ENCODE assay signal across 11 cellular contexts in genomic region chr20:36644032-36644712, GRCh38. TPM values are rescaled to one million over a fixed set of nuclear protein-coding genes. Genes with fewer than 3 reads are reported as not detected.
DNase-seq lines count a peak whose midpoint lies in the region; ATAC-seq and TF ChIP-seq lines count a peak whose summit lies in the region.
"Had no signal": no experiment of that assay in that cellular context is flagged by ENCODE, and none has a peak within 500 bp of the region (broad histone marks: within the 10 kb centered on the region; RNA-seq: fewer than 3 reads in every experiment).

No MANE protein-coding gene starts in this region.

- H3K4me3 ChIP-seq in upper lobe of left lung (peak overlapping the region in 3 of 4 donors; percentile 7 to 26 (median 16)), H7 (ENCODE audit: insufficient read depth, low read depth, low read length) (no peak overlapping the region)

- 56 to 83% methylated on average over 1 to 5 of the region's 5 CpGs for WGBS in upper lobe of left lung, 2 donors

- TF ChIP-seq EP300 in upper lobe of left lung (IDR thresholded peaks at IDR 0.05) = no peak

- ATAC-seq in upper lobe of left lung (ENCODE audit: low FRiP score in 2 of 2) = peak in 1 of 2 donors; percentile 16
- ATAC-seq: left ventricle myocardium superior had no signal

- CTCF ChIA-PET in activated naive CD4-positive, alpha-beta T cell treated with anti-CD3 and anti-CD28 coated beads for 36 hours (lab: Charles Lee) = interaction anchor here (0.6 to 2.1 kb wide), 10 partner anchors 11 to 191 kb away, joined by 3 to 8 read pairs (median 4); partner anchors contain the start of gene DSN1

- peak overlapping the region; percentile 97 for H3K4me3 Mint-ChIP-seq in activated naive CD4-positive, alpha-beta T cell treated with anti-CD3 and anti-CD28 coated beads for 36 hours
- peak overlapping the region in 1 of 2 donors; percentile 60 for H3K4me3 Mint-ChIP-seq in CD14-positive monocyte

- no peak overlapping the region for H3K27ac ChIP-seq in upper lobe of left lung

- H3K36me3 Mint-ChIP-seq in activated naive CD4-positive, alpha-beta T cell treated with anti-CD3 and anti-CD28 coated beads for 36 hours (ENCODE audit: low read depth) = peaks cover 34% of the 10 kb centered on the region
- no peaks in the 10 kb centered on the region for H3K36me3 Mint-ChIP-seq in CD14-positive monocyte

- no peak for TF ChIP-seq CTCF in upper lobe of left lung (IDR thresholded peaks at IDR 0.05)
- TF ChIP-seq CTCF in CD14-positive monocyte (IDR thresholded peaks at IDR 0.05) = no peak

- H3K36me3 ChIP-seq in upper lobe of left lung (no peaks in the 10 kb centered on the region), H7 (replicated peaks; ENCODE audit: control insufficient read depth, insufficient read depth, low read length) (no peaks in the 10 kb centered on the region)

- TF ChIP-seq POLR2A in upper lobe of left lung (IDR thresholded peaks at IDR 0.05) = peak in 1 of 4 donors; percentile 19

- peaks cover 45% of the 10 kb centered on the region for H3K4me1 Mint-ChIP-seq in activated naive CD4-positive, alpha-beta T cell treated with anti-CD3 and anti-CD28 coated beads for 36 hours (ENCODE audit: low read depth)
- H3K4me1 Mint-ChIP-seq in CD14-positive monocyte = peaks cover 15% of the 10 kb centered on the region

- intact Hi-C loops in activated naive CD4-positive, alpha-beta T cell treated with anti-CD3 and anti-CD28 coated beads for 36 hours (cut with micrococcal nuclease) = loop anchor here (1.0 to 5.0 kb wide), 9 partner anchors 13 to 182 kb away; partner anchors contain the start of genes NDRG3, RAB5IF and TGIF2
- intact Hi-C loops in CD14-positive monocyte (cut with micrococcal nuclease) = no loop called here

- H3K27ac Mint-ChIP-seq in activated naive CD4-positive, alpha-beta T cell treated with anti-CD3 and anti-CD28 coated beads for 36 hours = peak overlapping the region; percentile 98
- no peak overlapping the region for H3K27ac Mint-ChIP-seq in CD14-positive monocyte

- no peaks in the 10 kb centered on the region for H3K4me1 ChIP-seq in upper lobe of left lung

- H3K9me3 Mint-ChIP-seq in activated naive CD4-positive, alpha-beta T cell treated with anti-CD3 and anti-CD28 coated beads for 36 hours = no peaks in the 10 kb centered on the region
- no peaks in the 10 kb centered on the region for H3K9me3 Mint-ChIP-seq in CD14-positive monocyte

- DNase-seq in NCI-H345 (lab: John Stamatoyannopoulos, UW) (peak; percentile 21), NCI-H345 treated with DMSO at 0.1 percent for 48 hours (lab: John Stamatoyannopoulos, UW; ENCODE audit: unreplicated experiment) (no peak), upper lobe of left lung (peak in 1 of 2 donors; percentile 26), H7 (no peak), CD14-positive monocyte (ENCODE audit: low spot score) (no peak), NCI-H1694 treated with DMSO at 0.1 percent for 48 hours (lab: John Stamatoyannopoulos, UW) (no peak)
- DNase-seq in activated naive CD4-positive, alpha-beta T cell treated with anti-CD3 and anti-CD28 coated beads for 36 hours = peak; percentile 79
- peak; percentile 78 for DNase-seq in stimulated activated CD4-positive, alpha-beta T cell treated with anti-CD3 and anti-CD28 coated beads, Interleukin-15, amount 100 ng/mL, for 24 hours
- DNase-seq: GOT3, left ventricle myocardium superior, stomach had no signal

- H3K27me3 ChIP-seq in upper lobe of left lung (no peaks in the 10 kb centered on the region), H7 (ENCODE audit: control insufficient read depth, insufficient read depth, low read length) (no peaks in the 10 kb centered on the region)
- H3K27me3 ChIP-seq: stomach had no signal

- no peaks in the 10 kb centered on the region for H3K27me3 Mint-ChIP-seq in activated naive CD4-positive, alpha-beta T cell treated with anti-CD3 and anti-CD28 coated beads for 36 hours (ENCODE audit: low read depth)
- peaks cover 0 to 2% (median 0%) of the 10 kb centered on the region in 3 donors for H3K27me3 Mint-ChIP-seq in CD14-positive monocyte (ENCODE audit: low read depth in 3 of 3)

- H3K9me3 ChIP-seq in upper lobe of left lung = no peaks in the 10 kb centered on the region
- H3K9me3 ChIP-seq: stomach had no signal

RNA-seq across cellular contexts. Expression of gene SLA2, which starts 1.8 kb away (rescaled TPM):
- total RNA-seq in activated naive CD4-positive, alpha-beta T cell treated with anti-CD3 and anti-CD28 coated beads for 36 hours = 10 to 100 TPM; 44.1 TPM
- total RNA-seq in upper lobe of left lung = 1 to 10 TPM in 5 of 6 donors, under 1 TPM in 1; 0.97 to 6.9 (median 3.0) TPM
- total RNA-seq in H7 (2014; rRNA removed; shearing (Covaris generic)) = 0.14 and 0.33 TPM in 2 replicates
- polyA plus RNA-seq in CD14-positive monocyte = under 1 TPM; 0.16 to 0.17 TPM

RNA-seq across cellular contexts. Expression of gene RAB5IF, which starts 38.6 kb away (rescaled TPM):
- 10 to 100 TPM; 79.8 to 85.9 TPM for total RNA-seq in activated naive CD4-positive, alpha-beta T cell treated with anti-CD3 and anti-CD28 coated beads for 36 hours
- total RNA-seq in upper lobe of left lung = 100 to 1,000 TPM in 2 of 6 donors, 10 to 100 TPM in 4; 57.6 to 124 (median 80.3) TPM
- 104 and 117 TPM in 2 replicates for total RNA-seq in H7 (2014; rRNA removed; shearing (Covaris generic))
- polyA plus RNA-seq in CD14-positive monocyte = 100 to 1,000 TPM; 757 to 790 TPM

Comparison
In these comparisons a context has a peak if more than half of its experiments do, and no peak if none do; other contexts are left out.
1. DNase-seq: peak in NCI-H345 (single experiment), activated naive CD4-positive, alpha-beta T cell treated with anti-CD3 and anti-CD28 coated beads for 36 hours (single experiment) and stimulated activated CD4-positive, alpha-beta T cell treated with anti-CD3 and anti-CD28 coated beads, Interleukin-15, amount 100 ng/mL, for 24 hours (single experiment); none in NCI-H345 treated with DMSO at 0.1 percent for 48 hours (single experiment), H7 (single experiment), CD14-positive monocyte (single experiment) and NCI-H1694 treated with DMSO at 0.1 percent for 48 hours (single experiment).
2. RNA of gene SLA2, which starts 1.8 kb away (total RNA-seq): 44.1 TPM in activated naive CD4-positive, alpha-beta T cell treated with anti-CD3 and anti-CD28 coated beads for 36 hours; 0.97 to 6.9 TPM in upper lobe of left lung and 0.14 to 0.33 TPM in H7; every median in the first group is over 4 times any median in the second.